ENCODE assay signal across 1 cellular context in genomic region chr14:76152333-76152681, GRCh38.
TF ChIP-seq lines count a peak whose summit lies in the region.

No MANE protein-coding gene starts in this region.

TF ChIP-seq in K562, 482 proteins besides CTCF, POLR2A, EP300 and RAD21 (continued from another document and continues in another):
- TF ChIP-seq ZHX1 (conservative IDR thresholded peaks at IDR 0.05; ENCODE audit: low read length): no peak
- no peak for TF ChIP-seq ZNF518B (CRISPR knock-in tag; IDR thresholded peaks at IDR 0.05)
- TF ChIP-seq MGA (IDR thresholded peaks at IDR 0.05): peak; percentile 8; the same call in 1 of the 2 replicates
- TF ChIP-seq ETS2 (tag; IDR thresholded peaks at IDR 0.05; ENCODE audit: borderline replicate concordance, poor library complexity, severe bottlenecking): no peak
- TF ChIP-seq MEF2D (tag; conservative IDR thresholded peaks at IDR 0.05; ENCODE audit: low read depth): no peak
- TF ChIP-seq TAF1 (IDR thresholded peaks at IDR 0.05; ENCODE audit: control insufficient read depth, extremely low read depth, insufficient read depth, low read length, severe bottlenecking): peak; percentile 66
- TF ChIP-seq ZNF217 (CRISPR knock-in tag; IDR thresholded peaks at IDR 0.05): no peak
- TF ChIP-seq JUND (IDR thresholded peaks at IDR 0.05; ENCODE audit: borderline replicate concordance, low read depth, low read length): peak; percentile 63; the same call in 1 of the 2 replicates
- TF ChIP-seq JUND (tag; IDR thresholded peaks at IDR 0.05; ENCODE audit: borderline replicate concordance, low read depth, low read length): no peak; the same call in 2 of the 3 replicates
- no peak for TF ChIP-seq USF2 (CRISPR knock-in tag; IDR thresholded peaks at IDR 0.05)
- TF ChIP-seq ZNF592 (IDR thresholded peaks at IDR 0.05): no peak
- no peak for TF ChIP-seq PHB2 (IDR thresholded peaks at IDR 0.05; ENCODE audit: low read depth)
- TF ChIP-seq ARID1B (IDR thresholded peaks at IDR 0.05): 0 out of 2 replicates have a peak, but pooled peaks have one; percentile 23
- TF ChIP-seq NFE2 (IDR thresholded peaks at IDR 0.05; ENCODE audit: low read depth): peak; percentile 85
- 0 out of 6 replicates have a peak, but pooled peaks of 1 of the 3 experiments have one; percentile 33 for TF ChIP-seq ZBTB11 (CRISPR knock-in tag; IDR thresholded peaks at IDR 0.05)
- TF ChIP-seq SRF (CRISPR knock-in tag; IDR thresholded peaks at IDR 0.05): no peak
- TF ChIP-seq PHTF2 (CRISPR knock-in tag; IDR thresholded peaks at IDR 0.05): no peak
- TF ChIP-seq SMARCA4 (IDR thresholded peaks at IDR 0.05): peak; percentile 21; the same call in 1 of the 2 replicates
- TF ChIP-seq FOXP1 (CRISPR knock-in tag; IDR thresholded peaks at IDR 0.05): 0 out of 2 replicates have a peak, but pooled peaks have one; percentile 1
- TF ChIP-seq MAZ (CRISPR knock-in tag; conservative IDR thresholded peaks at IDR 0.05 in 1 of 2, IDR thresholded peaks at IDR 0.05 in 1 of 2): peak in 1 of 2 experiments; percentile 0; a peak in 1 of 4 replicates
- peak in 1 of 2 experiments; percentile 48 for TF ChIP-seq E2F6 (IDR thresholded peaks at IDR 0.05; ENCODE audit: borderline replicate concordance in 1 of 2, extremely low read depth in 1 of 2, insufficient read depth in 1 of 2, insufficient read length in 1 of 2, low read depth in 1 of 2, low read length in 1 of 2, poor library complexity in 1 of 2, severe bottlenecking in 1 of 2)
